In the genomic region with DNA sequence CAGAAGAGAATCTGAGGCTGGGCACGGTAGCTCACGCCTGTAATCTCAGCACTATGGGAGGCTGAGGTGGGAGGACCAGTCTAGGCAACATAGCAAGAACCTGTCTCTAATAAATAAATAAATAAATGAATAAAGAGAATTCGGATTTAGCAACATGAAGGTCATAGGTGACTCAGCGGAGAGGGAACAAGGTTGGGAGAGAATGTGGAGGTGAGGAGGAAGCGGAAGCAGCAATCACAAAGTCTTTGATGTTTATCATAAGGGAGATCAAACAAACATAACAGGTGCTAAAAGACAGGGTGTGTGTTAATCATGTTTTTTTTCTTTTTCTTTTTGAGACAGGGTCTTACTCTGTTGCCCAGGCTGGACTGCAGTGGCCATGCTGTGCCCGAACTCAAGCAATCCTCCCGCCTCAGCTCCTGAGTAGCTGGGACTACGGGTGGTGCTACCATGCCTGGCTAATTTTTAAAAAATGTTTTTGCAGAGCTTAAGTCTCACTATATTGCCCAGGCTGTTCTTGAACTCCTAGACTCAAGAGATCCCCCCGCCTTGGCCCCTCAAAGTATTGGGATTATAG, we compare ENCODE assay signal across 13 cellular contexts. TPM values are rescaled to one million over a fixed set of nuclear protein-coding genes. Genes with fewer than 3 reads are reported as not detected.
A peak's percentile ranks its signal among the peaks of the same experiment; 100 is the strongest.
DNase-seq lines count a peak whose midpoint lies in the region; ATAC-seq and TF ChIP-seq lines count a peak whose summit lies in the region.
"Had no signal": no experiment of that assay in that cellular context is flagged by ENCODE, and none has a peak within 500 bp of the region (broad histone marks: within the 10 kb centered on the region; RNA-seq: fewer than 3 reads in every experiment).

No MANE protein-coding gene starts in this region.

- H3K18ac ChIP-seq in mesenchymal stem cell (ENCODE audit: low read depth in 1 of 2, low read length in 2 of 2) = no peak overlapping the region

- H3K27ac ChIP-seq in GM23338 (ENCODE audit: low read depth) (peak overlapping the region; percentile 57; the same call in 1 of the 2 replicates), mesenchymal stem cell (ENCODE audit: low read length, poor library complexity, severe bottlenecking) (no peak overlapping the region)
- H3K27ac ChIP-seq: C4-2B had no signal

- no peaks in the 10 kb centered on the region for H3K9me3 Mint-ChIP-seq in GM23338
- H3K9me3 Mint-ChIP-seq: endodermal cell, nephron progenitor cell had no signal

- no peak overlapping the region for H4K8ac ChIP-seq in mesenchymal stem cell (ENCODE audit: low read length)

- H2BK15ac ChIP-seq in mesenchymal stem cell (ENCODE audit: low read depth, poor library complexity, severe bottlenecking) = no peak overlapping the region

- no peaks in the 10 kb centered on the region for H3K79me2 ChIP-seq in GM23338 (replicated peaks; ENCODE audit: insufficient read depth)

- no peak overlapping the region for H3K4ac ChIP-seq in mesenchymal stem cell (ENCODE audit: low read depth in 1 of 2, low read length in 2 of 2)

- H3K4me2 ChIP-seq in GM23338 (0 out of 2 replicates have a peak overlapping the region, but pooled peaks have one; percentile 16), mesenchymal stem cell (ENCODE audit: low read length, poor library complexity, severe bottlenecking) (no peak overlapping the region)

- no peak overlapping the region for H2BK5ac ChIP-seq in mesenchymal stem cell (ENCODE audit: low read depth, low read length, poor library complexity, severe bottlenecking)

- peaks cover 16% of the 10 kb centered on the region; the same call in 1 of the 2 replicates for H3K4me1 ChIP-seq in GM23338 (ENCODE audit: insufficient read depth)
- no peaks in the 10 kb centered on the region for H3K4me1 ChIP-seq in mesenchymal stem cell (ENCODE audit: control insufficient read depth, insufficient read depth, low read depth, low read length)

- no peak overlapping the region for H2BK12ac ChIP-seq in mesenchymal stem cell (ENCODE audit: low read length in 2 of 2)

- 86% methylated on average over 9 of the region's 9 CpGs for WGBS in mesenchymal stem cell

- H3K23ac ChIP-seq in mesenchymal stem cell (ENCODE audit: low read length in 2 of 2) = no peak overlapping the region

- no peak overlapping the region; the same call in 2 of the 3 replicates for H3K4me3 Mint-ChIP-seq in GM23338
- H3K4me3 Mint-ChIP-seq: endodermal cell, nephron progenitor cell had no signal

- H3K4me1 Mint-ChIP-seq in GM23338 = peaks cover 23% of the 10 kb centered on the region

- H3K27me3 Mint-ChIP-seq in GM23338 (ENCODE audit: insufficient read depth, low read depth, poor library complexity) = peaks cover 6% of the 10 kb centered on the region

- peak overlapping the region; percentile 69; the same call in 1 of the 2 replicates for H3K27ac Mint-ChIP-seq in GM23338
- H3K27ac Mint-ChIP-seq: endodermal cell had no signal

- no peak overlapping the region for H3K9ac ChIP-seq in mesenchymal stem cell (ENCODE audit: low read length)

- H3K9me2 ChIP-seq in GM23338 (ENCODE audit: insufficient read depth) = 0 out of 2 replicates have a peak, but pooled peaks cover 5% of the 10 kb centered on the region

- intact Hi-C loops in left colon (cut with DNase I, micrococcal nuclease) = no loop called here

- H3K36me3 Mint-ChIP-seq in GM23338 (ENCODE audit: low read depth) = no peaks in the 10 kb centered on the region

- H3K14ac ChIP-seq in mesenchymal stem cell (ENCODE audit: low read length in 2 of 2) = no peak overlapping the region

- no peaks in the 10 kb centered on the region for H3K79me1 ChIP-seq in mesenchymal stem cell (replicated peaks; ENCODE audit: low read length, poor library complexity, severe bottlenecking)

- no peak overlapping the region for H2AFZ ChIP-seq in GM23338
- H2AFZ ChIP-seq in mesenchymal stem cell (ENCODE audit: low read depth, low read length) = no peak overlapping the region

- no peaks in the 10 kb centered on the region for H3K36me3 ChIP-seq in GM23338 (ENCODE audit: insufficient read depth)
- H3K36me3 ChIP-seq in mesenchymal stem cell (ENCODE audit: control insufficient read depth in 1 of 2, insufficient read depth in 2 of 2, low read depth in 1 of 2, low read length in 2 of 2) = no peaks in the 10 kb centered on the region

- H4K91ac ChIP-seq in mesenchymal stem cell (ENCODE audit: low read length) = no peak overlapping the region

- H3K4me3 ChIP-seq in GM23338 = no peak overlapping the region
- no peak overlapping the region for H3K4me3 ChIP-seq in mesenchymal stem cell (ENCODE audit: insufficient read depth in 1 of 2, low read depth in 1 of 2, low read length in 2 of 2)

- no peaks in the 10 kb centered on the region for H4K20me1 ChIP-seq in GM23338 (replicated peaks; ENCODE audit: insufficient read depth)

- no peak overlapping the region for H2AK5ac ChIP-seq in mesenchymal stem cell (ENCODE audit: low read length, severe bottlenecking)

- DNase-seq in GM23338 (ENCODE audit: low spot score) = no peak
- peak; percentile 100 for DNase-seq in SW480 (ENCODE audit: low spot score)
- DNase-seq in activated effector memory CD4-positive, alpha-beta T cell treated with Interleukin-2 at 50 U/mL for 16 hours = peak; percentile 18
- DNase-seq in left colon = no peak
- no peak for DNase-seq in DMS114 treated with DMSO at 0.1 percent for 48 hours (lab: John Stamatoyannopoulos, UW; ENCODE audit: unreplicated experiment)
- no peak for DNase-seq in mesenchymal stem cell
- DNase-seq: endodermal cell, KG1, NCI-H187 treated with DMSO at 0.1 percent for 48 hours, nephron progenitor cell had no signal

- H2BK120ac ChIP-seq in mesenchymal stem cell (ENCODE audit: low read depth, low read length) = no peak overlapping the region

- no peak for TF ChIP-seq CTCF in GM23338 (conservative IDR thresholded peaks at IDR 0.05; ENCODE audit: low read depth in 2 of 2)

- peak; percentile 27 for ATAC-seq in GM23338
- peak; percentile 66 for ATAC-seq in left colon
- ATAC-seq in HG02885 (IDR thresholded peaks at IDR 0.05; ENCODE audit: poor library complexity, unreplicated experiment) = no peak
- no peak for ATAC-seq in GM21786 (IDR thresholded peaks at IDR 0.05; ENCODE audit: unreplicated experiment)

- no peaks in the 10 kb centered on the region for H3K27me3 ChIP-seq in GM23338 (ENCODE audit: insufficient read depth)
- no peaks in the 10 kb centered on the region for H3K27me3 ChIP-seq in mesenchymal stem cell (ENCODE audit: control insufficient read depth in 1 of 2, insufficient read depth in 1 of 2, low read length in 2 of 2)

- no peaks in the 10 kb centered on the region for H3F3A ChIP-seq in GM23338 (replicated peaks; ENCODE audit: low read depth)

- no peaks in the 10 kb centered on the region for H3K9me3 ChIP-seq in mesenchymal stem cell (ENCODE audit: control insufficient read depth, low read length)

TF ChIP-seq in GM23338, 12 proteins besides CTCF, POLR2A, EP300 and RAD21 (continues in another document):
- no peak for TF ChIP-seq ETS1 (IDR thresholded peaks at IDR 0.05)
- TF ChIP-seq ZNF114 (CRISPR knock-in tag; IDR thresholded peaks at IDR 0.05) = no peak
- TF ChIP-seq, protein P1, sequence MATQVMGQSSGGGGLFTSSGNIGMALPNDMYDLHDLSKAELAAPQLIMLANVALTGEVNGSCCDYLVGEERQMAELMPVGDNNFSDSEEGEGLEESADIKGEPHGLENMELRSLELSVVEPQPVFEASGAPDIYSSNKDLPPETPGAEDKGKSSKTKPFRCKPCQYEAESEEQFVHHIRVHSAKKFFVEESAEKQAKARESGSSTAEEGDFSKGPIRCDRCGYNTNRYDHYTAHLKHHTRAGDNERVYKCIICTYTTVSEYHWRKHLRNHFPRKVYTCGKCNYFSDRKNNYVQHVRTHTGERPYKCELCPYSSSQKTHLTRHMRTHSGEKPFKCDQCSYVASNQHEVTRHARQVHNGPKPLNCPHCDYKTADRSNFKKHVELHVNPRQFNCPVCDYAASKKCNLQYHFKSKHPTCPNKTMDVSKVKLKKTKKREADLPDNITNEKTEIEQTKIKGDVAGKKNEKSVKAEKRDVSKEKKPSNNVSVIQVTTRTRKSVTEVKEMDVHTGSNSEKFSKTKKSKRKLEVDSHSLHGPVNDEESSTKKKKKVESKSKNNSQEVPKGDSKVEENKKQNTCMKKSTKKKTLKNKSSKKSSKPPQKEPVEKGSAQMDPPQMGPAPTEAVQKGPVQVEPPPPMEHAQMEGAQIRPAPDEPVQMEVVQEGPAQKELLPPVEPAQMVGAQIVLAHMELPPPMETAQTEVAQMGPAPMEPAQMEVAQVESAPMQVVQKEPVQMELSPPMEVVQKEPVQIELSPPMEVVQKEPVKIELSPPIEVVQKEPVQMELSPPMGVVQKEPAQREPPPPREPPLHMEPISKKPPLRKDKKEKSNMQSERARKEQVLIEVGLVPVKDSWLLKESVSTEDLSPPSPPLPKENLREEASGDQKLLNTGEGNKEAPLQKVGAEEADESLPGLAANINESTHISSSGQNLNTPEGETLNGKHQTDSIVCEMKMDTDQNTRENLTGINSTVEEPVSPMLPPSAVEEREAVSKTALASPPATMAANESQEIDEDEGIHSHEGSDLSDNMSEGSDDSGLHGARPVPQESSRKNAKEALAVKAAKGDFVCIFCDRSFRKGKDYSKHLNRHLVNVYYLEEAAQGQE (IDR thresholded peaks at IDR 0.05; ENCODE audit: unreplicated experiment) = no peak
- TF ChIP-seq ZNF331 (CRISPR knock-in tag; IDR thresholded peaks at IDR 0.05; ENCODE audit: low read depth) = no peak
- no peak for TF ChIP-seq NANOG (IDR thresholded peaks at IDR 0.05; ENCODE audit: borderline replicate concordance)

RNA-seq across cellular contexts. Expression of gene PBX4, which starts 16.3 kb away (rescaled TPM):
- total RNA-seq in GM23338 (2014; rRNA removed; shearing (Covaris generic)) = 1.5 and 2.6 TPM in 2 replicates
- 4.1 and 5.3 TPM in 2 replicates for polyA plus RNA-seq in GM23338 (2016; fragmentation: Nextera tagmentation; extraction: Ambion mirVana)
- total RNA-seq in left colon = 1 to 10 TPM; 2.5 to 2.9 TPM
- 1.1 TPM for polyA plus RNA-seq in mesenchymal stem cell (2013, experiment 1 of 2)
- polyA plus RNA-seq in mesenchymal stem cell (2013, experiment 2 of 2) = 0.71 TPM

RNA-seq across cellular contexts. Expression of gene LPAR2, which starts 25.8 kb away (rescaled TPM):
- 49.5 and 63.1 TPM in 2 replicates for total RNA-seq in GM23338 (2014; rRNA removed; shearing (Covaris generic))
- 35.8 and 39.4 TPM in 2 replicates for polyA plus RNA-seq in GM23338 (2016; fragmentation: Nextera tagmentation; extraction: Ambion mirVana)
- total RNA-seq in left colon = 10 to 100 TPM; 18.4 to 20.9 TPM
- polyA plus RNA-seq in mesenchymal stem cell (2013, experiment 1 of 2) = 4.7 TPM
- 4.4 TPM for polyA plus RNA-seq in mesenchymal stem cell (2013, experiment 2 of 2)

RNA-seq across cellular contexts. Expression of gene GMIP, which starts 41.2 kb away (rescaled TPM):
- 19.8 and 22.1 TPM in 2 replicates for total RNA-seq in GM23338 (2014; rRNA removed; shearing (Covaris generic))
- 5.1 and 6.2 TPM in 2 replicates for polyA plus RNA-seq in GM23338 (2016; fragmentation: Nextera tagmentation; extraction: Ambion mirVana)
- 10 to 100 TPM; 29.5 to 34.4 TPM for total RNA-seq in left colon
- 10.7 TPM for polyA plus RNA-seq in mesenchymal stem cell (2013, experiment 1 of 2)
- polyA plus RNA-seq in mesenchymal stem cell (2013, experiment 2 of 2) = 9.9 TPM

Comparison
In these comparisons a context has a peak if more than half of its experiments do, and no peak if none do; other contexts are left out.
1. ATAC-seq: peak in GM23338 (single experiment) and left colon (single experiment); none in HG02885 (single experiment) and GM21786 (single experiment).
2. DNase-seq: peak in SW480 (single experiment) and activated effector memory CD4-positive, alpha-beta T cell treated with Interleukin-2 at 50 U/mL for 16 hours (single experiment); none in GM23338 (single experiment), left colon (0 of 2), DMS114 treated with DMSO at 0.1 percent for 48 hours (single experiment) and mesenchymal stem cell (single experiment).